Comparison of ENCODE assay signal across 9 cellular contexts in genomic region chr6:154319231-154319858, GRCh38. TPM values are rescaled to one million over a fixed set of nuclear protein-coding genes. Genes with fewer than 3 reads are reported as not detected.
DNase-seq lines count a peak whose midpoint lies in the region; ATAC-seq, FAIRE-seq and TF ChIP-seq lines count a peak whose summit lies in the region.
"Had no signal": no experiment of that assay in that cellular context is flagged by ENCODE, and none has a peak within 500 bp of the region (broad histone marks: within the 10 kb centered on the region; RNA-seq: fewer than 3 reads in every experiment).

No MANE protein-coding gene starts in this region.

- H3K4me2 ChIP-seq in OCI-LY3 (ENCODE audit: low read length), result peak overlapping the region; percentile 10; the same call in 1 of the 2 replicates

- H3K27ac ChIP-seq in OCI-LY3 (ENCODE audit: low read length) (no peak overlapping the region), kidney (ENCODE audit: low read depth in 2 of 2, low read length in 2 of 2) (no peak overlapping the region), endodermal cell (ENCODE audit: low read depth, low read length) (no peak overlapping the region)
- no peak overlapping the region for H3K27ac ChIP-seq in CD4-positive, alpha-beta memory T cell (ENCODE audit: low read depth, low read length)

- H3K4me1 Mint-ChIP-seq in CD4-positive, alpha-beta memory T cell, result no peaks in the 10 kb centered on the region
- H3K4me1 Mint-ChIP-seq in activated CD8-positive, alpha-beta T cell treated with anti-CD3 and anti-CD28 coated beads for 36 hours (ENCODE audit: low read depth), result peaks cover 10% of the 10 kb centered on the region
- no peaks in the 10 kb centered on the region for H3K4me1 Mint-ChIP-seq in endodermal cell

- no peaks in the 10 kb centered on the region for H3K79me2 ChIP-seq in OCI-LY3 (ENCODE audit: low read length)

- H3K27ac Mint-ChIP-seq in CD4-positive, alpha-beta memory T cell, result no peak overlapping the region
- no peak overlapping the region for H3K27ac Mint-ChIP-seq in activated CD8-positive, alpha-beta T cell treated with anti-CD3 and anti-CD28 coated beads for 36 hours
- no peak overlapping the region for H3K27ac Mint-ChIP-seq in endodermal cell

- H4K20me1 ChIP-seq in OCI-LY3 (ENCODE audit: insufficient read depth, low read length), result no peaks in the 10 kb centered on the region

- no peaks in the 10 kb centered on the region for H3K36me3 Mint-ChIP-seq in CD4-positive, alpha-beta memory T cell
- no peaks in the 10 kb centered on the region for H3K36me3 Mint-ChIP-seq in activated CD8-positive, alpha-beta T cell treated with anti-CD3 and anti-CD28 coated beads for 36 hours (ENCODE audit: low read depth)
- no peaks in the 10 kb centered on the region for H3K36me3 Mint-ChIP-seq in endodermal cell (ENCODE audit: low read depth)

- no peak overlapping the region for H3K9ac ChIP-seq in OCI-LY3 (ENCODE audit: low read length)
- no peak overlapping the region for H3K9ac ChIP-seq in kidney (ENCODE audit: low read length in 2 of 2)
- H3K9ac ChIP-seq in endodermal cell (ENCODE audit: extremely low read depth, low read length, poor library complexity, severe bottlenecking), result no peak overlapping the region

- CTCF ChIA-PET in CD4-positive, alpha-beta memory T cell (lab: Charles Lee; ENCODE audit: partially characterized antibody), result no interaction called here
- CTCF ChIA-PET in activated CD8-positive, alpha-beta T cell treated with anti-CD3 and anti-CD28 coated beads for 36 hours (lab: Charles Lee), result no interaction called here

- TF ChIP-seq CTCF in OCI-LY3 (IDR thresholded peaks at IDR 0.05; ENCODE audit: low read depth, low read length) (no peak), kidney (IDR thresholded peaks at IDR 0.05; ENCODE audit: borderline replicate concordance, extremely low read depth, insufficient read depth) (no peak), endodermal cell (conservative IDR thresholded peaks at IDR 0.05) (no peak)
- TF ChIP-seq CTCF in activated CD8-positive, alpha-beta T cell treated with anti-CD3 and anti-CD28 coated beads for 36 hours (IDR thresholded peaks at IDR 0.05), result no peak

- H3K4me3 ChIP-seq in OCI-LY3 (ENCODE audit: low read length) (no peak overlapping the region), kidney (ENCODE audit: low read length in 2 of 2) (peak overlapping the region in 1 of 2 donors; percentile 33), endodermal cell (ENCODE audit: low read length) (no peak overlapping the region)
- H3K4me3 ChIP-seq in CD4-positive, alpha-beta memory T cell (ENCODE audit: low read length in 2 of 2), result no peak overlapping the region

- H3K4me1 ChIP-seq in OCI-LY3 (ENCODE audit: low read length), result peaks cover 5% of the 10 kb centered on the region
- peaks cover 0 to 5% of the 10 kb centered on the region in 2 donors for H3K4me1 ChIP-seq in kidney (ENCODE audit: control insufficient read depth in 1 of 2, insufficient read depth in 1 of 2, low read depth in 1 of 2, low read length in 2 of 2)
- H3K4me1 ChIP-seq in CD4-positive, alpha-beta memory T cell (ENCODE audit: insufficient read depth, low read length), result no peaks in the 10 kb centered on the region
- no peaks in the 10 kb centered on the region for H3K4me1 ChIP-seq in endodermal cell (ENCODE audit: control insufficient read depth, insufficient read depth, low read length)

- H3K9me3 ChIP-seq in OCI-LY3 (ENCODE audit: insufficient read depth, low read length) (no peaks in the 10 kb centered on the region), kidney (ENCODE audit: control insufficient read depth in 1 of 2, low read length in 2 of 2) (no peaks in the 10 kb centered on the region), endodermal cell (ENCODE audit: control insufficient read depth, low read length) (no peaks in the 10 kb centered on the region)
- H3K9me3 ChIP-seq in CD4-positive, alpha-beta memory T cell (ENCODE audit: control insufficient read depth in 1 of 2, low read length in 2 of 2), result no peaks in the 10 kb centered on the region

- ATAC-seq in GM21786 (IDR thresholded peaks at IDR 0.05; ENCODE audit: unreplicated experiment) (peak; percentile 61), GM21360 (IDR thresholded peaks at IDR 0.05; ENCODE audit: unreplicated experiment) (no peak)
- ATAC-seq in activated CD8-positive, alpha-beta T cell treated with anti-CD3 and anti-CD28 coated beads for 36 hours, result no peak

- peak; percentile 25 for DNase-seq in AG08396 (ENCODE audit: low spot score)
- DNase-seq in kidney, result no peak
- no peak for DNase-seq in CD4-positive, alpha-beta memory T cell
- DNase-seq in activated CD8-positive, alpha-beta T cell treated with anti-CD3 and anti-CD28 coated beads for 36 hours, result no peak
- DNase-seq in endodermal cell, result no peak
- DNase-seq: head of caudate nucleus had no signal

- no peak overlapping the region for H3K4me3 Mint-ChIP-seq in CD4-positive, alpha-beta memory T cell
- no peak overlapping the region for H3K4me3 Mint-ChIP-seq in activated CD8-positive, alpha-beta T cell treated with anti-CD3 and anti-CD28 coated beads for 36 hours
- no peak overlapping the region for H3K4me3 Mint-ChIP-seq in endodermal cell

- POLR2A ChIA-PET in CD4-positive, alpha-beta memory T cell (lab: Charles Lee; ENCODE audit: partially characterized antibody), result no interaction called here
- POLR2A ChIA-PET in activated CD8-positive, alpha-beta T cell treated with anti-CD3 and anti-CD28 coated beads for 36 hours (lab: Charles Lee), result no interaction called here

- no peaks in the 10 kb centered on the region for H3K9me3 Mint-ChIP-seq in CD4-positive, alpha-beta memory T cell
- H3K9me3 Mint-ChIP-seq in activated CD8-positive, alpha-beta T cell treated with anti-CD3 and anti-CD28 coated beads for 36 hours, result no peaks in the 10 kb centered on the region
- H3K9me3 Mint-ChIP-seq in endodermal cell, result no peaks in the 10 kb centered on the region

- H3K27me3 Mint-ChIP-seq in CD4-positive, alpha-beta memory T cell, result peaks cover 1 to 2% of the 10 kb centered on the region in 2 donors
- peaks cover 1% of the 10 kb centered on the region for H3K27me3 Mint-ChIP-seq in activated CD8-positive, alpha-beta T cell treated with anti-CD3 and anti-CD28 coated beads for 36 hours
- no peaks in the 10 kb centered on the region for H3K27me3 Mint-ChIP-seq in endodermal cell (ENCODE audit: insufficient read depth)

- H3K27me3 ChIP-seq in OCI-LY3 (ENCODE audit: low read depth, low read length), result 0 out of 2 replicates have a peak, but pooled peaks cover 9% of the 10 kb centered on the region
- no peaks in the 10 kb centered on the region for H3K27me3 ChIP-seq in CD4-positive, alpha-beta memory T cell (ENCODE audit: insufficient read depth, low read length)
- no peaks in the 10 kb centered on the region for H3K27me3 ChIP-seq in endodermal cell (ENCODE audit: control insufficient read depth, insufficient read depth, low read length, poor library complexity, severe bottlenecking)

- intact Hi-C loops in kidney (cut with DNase I), result no loop called here
- intact Hi-C loops in CD4-positive, alpha-beta memory T cell (cut with micrococcal nuclease), result no loop called here
- intact Hi-C loops in activated CD8-positive, alpha-beta T cell treated with anti-CD3 and anti-CD28 coated beads for 36 hours (cut with micrococcal nuclease), result no loop called here

- FAIRE-seq in kidney (lab: Jason Lieb, UNC), result peak; percentile 42

- WGBS in endodermal cell (ENCODE audit: insufficient coverage in 1 of 2, insufficient read length in 1 of 2), 2 experiments, result 76 to 85% methylated on average over 6 to 8 of the region's 8 CpGs

- no peak overlapping the region for H2AFZ ChIP-seq in OCI-LY3 (ENCODE audit: low read depth, low read length)

- H3K36me3 ChIP-seq in OCI-LY3 (replicated peaks; ENCODE audit: low read depth, low read length), result no peaks in the 10 kb centered on the region
- H3K36me3 ChIP-seq in kidney (ENCODE audit: control insufficient read depth in 1 of 2, insufficient read depth in 2 of 2, low read length in 2 of 2), result no peaks in the 10 kb centered on the region
- no peaks in the 10 kb centered on the region for H3K36me3 ChIP-seq in CD4-positive, alpha-beta memory T cell (ENCODE audit: insufficient read depth, low read length)
- H3K36me3 ChIP-seq in endodermal cell (ENCODE audit: control insufficient read depth, insufficient read depth, low read length), result no peaks in the 10 kb centered on the region

RNA-seq across cellular contexts. Expression of gene IPCEF1, which starts 37.3 kb away (rescaled TPM):
- total RNA-seq in kidney (25.9 TPM), endodermal cell (1 to 10 TPM; 2.2 to 2.8 TPM)
- polyA plus RNA-seq in kidney (ENCODE audit: insufficient read depth, low read depth, low replicate concordance), result 2.7 TPM
- total RNA-seq in CD4-positive, alpha-beta memory T cell, result 10 to 100 TPM; 92.5 to 97.7 TPM
- 10 to 100 TPM; 67.7 to 71.8 TPM for polyA plus RNA-seq in CD4-positive, alpha-beta memory T cell
- 10 to 100 TPM; 23.6 to 24.3 TPM for total RNA-seq in activated CD8-positive, alpha-beta T cell treated with anti-CD3 and anti-CD28 coated beads for 36 hours
- polyA plus RNA-seq in endodermal cell (2013, experiment 1 of 2), result 0.46 TPM
- polyA plus RNA-seq in endodermal cell (2013, experiment 2 of 2), result 0.41 TPM
